ENCODE assay signal across 7 cellular contexts in the genomic region with DNA sequence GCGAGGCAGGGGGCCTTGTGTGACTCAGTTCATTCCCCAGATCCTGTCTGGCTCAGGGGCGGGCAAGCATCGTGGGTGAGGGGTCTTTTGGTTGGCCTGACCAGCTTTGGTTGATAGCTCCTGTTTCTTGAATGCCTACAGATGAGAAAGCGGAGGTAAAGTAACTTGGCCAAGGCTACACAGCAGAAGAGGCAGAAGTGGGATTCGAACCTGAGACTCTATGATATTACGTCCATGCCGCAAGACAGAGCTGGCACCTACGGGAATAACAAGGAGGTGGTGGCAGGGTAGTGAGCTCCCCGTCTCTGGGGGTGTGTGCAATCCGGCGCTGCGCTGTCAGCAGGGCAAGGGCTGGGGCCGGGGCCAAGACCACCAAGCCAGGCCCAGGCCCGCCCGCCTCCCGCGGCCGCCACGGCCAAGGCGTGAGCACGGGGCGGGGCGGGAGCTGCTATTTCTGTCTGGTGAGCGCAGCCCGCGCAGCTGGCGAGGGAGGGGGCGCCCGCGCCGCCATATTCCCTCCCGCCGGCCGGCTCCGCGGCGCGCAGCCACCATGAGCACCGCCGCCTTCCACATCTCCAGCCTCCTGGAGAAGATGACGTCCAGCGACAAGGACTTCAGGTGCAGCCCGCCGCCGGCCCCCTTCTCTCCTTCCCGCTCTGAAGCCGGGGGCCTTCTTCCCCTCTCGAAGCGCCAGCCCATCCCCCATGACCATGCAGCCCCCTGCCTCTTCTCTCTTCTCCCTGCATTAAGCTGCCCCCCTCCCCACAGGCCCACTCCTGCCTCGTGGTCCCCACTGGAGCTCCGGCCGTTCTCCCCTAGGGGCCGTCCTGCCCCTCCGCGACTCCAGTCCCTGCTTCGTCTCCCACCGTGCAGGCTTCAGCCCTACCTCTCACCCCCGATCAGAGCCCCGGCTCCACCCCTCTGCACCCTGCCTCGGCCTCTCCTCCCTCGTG. TPM values are rescaled to one million over a fixed set of nuclear protein-coding genes. Genes with fewer than 3 reads are reported as not detected.
DNase-seq lines count a peak whose midpoint lies in the region; ATAC-seq and TF ChIP-seq lines count a peak whose summit lies in the region.

Gene CAND2 (plus strand): TSS at position 510 of the 953 bp plus-strand sequence. CDS start 41 bp downstream, at position 551.

- H3K4me1 Mint-ChIP-seq in activated naive CD4-positive, alpha-beta T cell treated with anti-CD3 and anti-CD28 coated beads for 36 hours (ENCODE audit: low read depth): peaks cover 9% of the 10 kb centered on the region
- H3K4me1 Mint-ChIP-seq in nephron progenitor cell: peaks cover 35% of the 10 kb centered on the region

- H3K36me3 ChIP-seq in uterus: no peaks in the 10 kb centered on the region

- no peaks in the 10 kb centered on the region for H3K4me1 ChIP-seq in uterus

- no peaks in the 10 kb centered on the region for H3K9me3 ChIP-seq in uterus

- TF ChIP-seq CTCF in nephron progenitor cell (IDR thresholded peaks at IDR 0.05) (no peak), uterus (IDR thresholded peaks at IDR 0.05) (peak in 1 of 4 experiments; percentile 7)

- H3K27me3 ChIP-seq in uterus: no peaks in the 10 kb centered on the region

- peak; percentile 37 for DNase-seq in NCI-H510A (lab: John Stamatoyannopoulos, UW)
- peak; percentile 45 for DNase-seq in activated naive CD4-positive, alpha-beta T cell treated with anti-CD3 and anti-CD28 coated beads for 36 hours
- peak; percentile 18 for DNase-seq in foreskin melanocyte
- DNase-seq in nephron progenitor cell: peak; percentile 75
- peak; percentile 77 to 80 for DNase-seq in uterus

- CTCF ChIA-PET in activated naive CD4-positive, alpha-beta T cell treated with anti-CD3 and anti-CD28 coated beads for 36 hours (lab: Charles Lee): interaction anchor here (0.7 to 1.8 kb wide), 5 partner anchors 9 to 344 kb away, joined by 3 to 9 read pairs (median 3); no protein-coding TSS in a partner anchor

- peak within 1 kb of the TSS; percentile 62 to 66 for H3K4me3 ChIP-seq in uterus

- peak; percentile 24 to 73 for TF ChIP-seq POLR2A in uterus (IDR thresholded peaks at IDR 0.05)

- no peak within 1 kb of the TSS for H3K27ac Mint-ChIP-seq in activated naive CD4-positive, alpha-beta T cell treated with anti-CD3 and anti-CD28 coated beads for 36 hours
- no peak within 1 kb of the TSS for H3K27ac Mint-ChIP-seq in nephron progenitor cell

- intact Hi-C loops in activated naive CD4-positive, alpha-beta T cell treated with anti-CD3 and anti-CD28 coated beads for 36 hours (cut with micrococcal nuclease): no loop called here
- intact Hi-C loops in uterus (cut with DNase I; ENCODE audit: low total_unique reads): no loop called here

- ATAC-seq in GM21723 (IDR thresholded peaks at IDR 0.05; ENCODE audit: unreplicated experiment) (peak; percentile 67), GM19035 (IDR thresholded peaks at IDR 0.05; ENCODE audit: unreplicated experiment) (no peak)

- no peaks in the 10 kb centered on the region for H3K27me3 Mint-ChIP-seq in activated naive CD4-positive, alpha-beta T cell treated with anti-CD3 and anti-CD28 coated beads for 36 hours (ENCODE audit: low read depth)
- H3K27me3 Mint-ChIP-seq in nephron progenitor cell (ENCODE audit: low read depth, poor library complexity): peaks cover 8% of the 10 kb centered on the region

- no peaks in the 10 kb centered on the region for H3K9me3 Mint-ChIP-seq in activated naive CD4-positive, alpha-beta T cell treated with anti-CD3 and anti-CD28 coated beads for 36 hours
- H3K9me3 Mint-ChIP-seq in nephron progenitor cell: no peaks in the 10 kb centered on the region

- H3K4me3 Mint-ChIP-seq in activated naive CD4-positive, alpha-beta T cell treated with anti-CD3 and anti-CD28 coated beads for 36 hours: peak within 1 kb of the TSS; percentile 71
- H3K4me3 Mint-ChIP-seq in nephron progenitor cell: peak within 1 kb of the TSS; percentile 85

- no peaks in the 10 kb centered on the region for H3K36me3 Mint-ChIP-seq in activated naive CD4-positive, alpha-beta T cell treated with anti-CD3 and anti-CD28 coated beads for 36 hours (ENCODE audit: low read depth)
- H3K36me3 Mint-ChIP-seq in nephron progenitor cell (ENCODE audit: low read depth): no peaks in the 10 kb centered on the region

- H3K27ac ChIP-seq in uterus: peak within 1 kb of the TSS; percentile 91 to 96

RNA-seq across cellular contexts. Expression of gene CAND2, which starts in this region (rescaled TPM):
- 1 to 10 TPM; 2.5 to 2.7 TPM for total RNA-seq in activated naive CD4-positive, alpha-beta T cell treated with anti-CD3 and anti-CD28 coated beads for 36 hours
- 10 to 100 TPM in 3 of 4 donors, 1 to 10 TPM in 1; 6.8 to 42.0 (median 22.1) TPM for total RNA-seq in uterus

Comparison
In these comparisons a context has a peak if more than half of its experiments do, and no peak if none do; other contexts are left out.
1. DNase-seq: peak in every context shown above with its lines; median percentile 78 in uterus; 75 in nephron progenitor cell; 45 in activated naive CD4-positive, alpha-beta T cell treated with anti-CD3 and anti-CD28 coated beads for 36 hours; 37 in NCI-H510A; 18 in foreskin melanocyte.